ENCODE assay signal across 34 cellular contexts in the genomic region with DNA sequence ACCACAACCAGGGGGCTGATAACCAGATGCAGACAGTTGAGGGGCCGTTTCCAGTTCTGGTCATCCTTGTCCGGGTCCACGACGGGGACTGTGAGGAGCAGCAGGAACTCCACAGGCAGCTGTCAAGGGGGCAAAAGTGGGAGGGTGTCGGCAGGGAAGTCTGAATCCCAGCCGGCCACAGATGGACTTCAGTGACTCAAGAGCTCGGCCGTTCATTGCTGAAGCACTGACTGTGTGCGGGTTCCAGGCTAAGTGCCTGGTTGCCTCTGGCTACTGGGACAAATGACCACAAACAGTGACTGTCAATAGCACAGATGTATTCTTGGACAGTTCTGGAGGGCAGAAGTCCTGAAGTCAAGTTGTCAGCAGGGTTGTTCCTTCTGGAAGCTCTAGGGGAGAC.
"Had no signal": no experiment of that assay in that cellular context is flagged by ENCODE, and none has a peak within 500 bp of the region (broad histone marks: within the 10 kb centered on the region; RNA-seq: fewer than 3 reads in every experiment).

No MANE protein-coding gene starts in this region.

- H3K27ac ChIP-seq: adrenal gland, body of pancreas, breast epithelium, Peyer's patch, SJCRH30, SK-N-MC, WERI-Rb-1 had no signal

- ATAC-seq: activated CD8-positive, alpha-beta memory T cell treated with anti-CD3 and anti-CD28 coated beads, Interleukin-2, amount 10 ng/mL, durations not matched to agents 7 days and 5 days; body of pancreas; PC-3 had no signal

- H3K27me3 Mint-ChIP-seq: activated CD4-positive, alpha-beta memory T cell treated with anti-CD3 and anti-CD28 coated beads, Interleukin-2, amount 10 ng/mL, durations not matched to agents 7 days and 5 days; activated CD8-positive, alpha-beta memory T cell treated with anti-CD3 and anti-CD28 coated beads, Interleukin-2, amount 10 ng/mL, durations not matched to agents 7 days and 5 days; activated naive CD4-positive, alpha-beta T cell treated with anti-CD3 and anti-CD28 coated beads, Interleukin-2, amount 10 ng/mL, durations not matched to agents 7 days and 5 days; activated naive CD8-positive, alpha-beta T cell treated with anti-CD3 and anti-CD28 coated beads, Interleukin-2, amount 10 ng/mL, durations not matched to agents 7 days and 5 days had no signal

- H3K4me1 ChIP-seq: adrenal gland, body of pancreas, breast epithelium, Peyer's patch, SJCRH30 had no signal

- H3K4me1 Mint-ChIP-seq: activated CD8-positive, alpha-beta memory T cell treated with anti-CD3 and anti-CD28 coated beads, Interleukin-2, amount 10 ng/mL, durations not matched to agents 7 days and 5 days; activated naive CD4-positive, alpha-beta T cell treated with anti-CD3 and anti-CD28 coated beads, Interleukin-2, amount 10 ng/mL, durations not matched to agents 7 days and 5 days had no signal

- H3K27me3 ChIP-seq: adrenal gland, body of pancreas, breast epithelium, MG63, Peyer's patch, SJCRH30 had no signal

- H3K4me3 Mint-ChIP-seq: activated CD4-positive, alpha-beta memory T cell treated with anti-CD3 and anti-CD28 coated beads, Interleukin-2, amount 10 ng/mL, durations not matched to agents 7 days and 5 days; activated CD8-positive, alpha-beta memory T cell treated with anti-CD3 and anti-CD28 coated beads, Interleukin-2, amount 10 ng/mL, durations not matched to agents 7 days and 5 days; activated naive CD4-positive, alpha-beta T cell treated with anti-CD3 and anti-CD28 coated beads, Interleukin-2, amount 10 ng/mL, durations not matched to agents 7 days and 5 days; activated naive CD8-positive, alpha-beta T cell treated with anti-CD3 and anti-CD28 coated beads, Interleukin-2, amount 10 ng/mL, durations not matched to agents 7 days and 5 days had no signal

- DNase-seq: activated CD4-positive, alpha-beta memory T cell treated with anti-CD3 and anti-CD28 coated beads, Interleukin-2, amount 10 ng/mL, durations not matched to agents 7 days and 5 days; activated CD4-positive, alpha-beta T cell treated with anti-CD3 and anti-CD28 coated beads for 1 hour; activated CD4-positive, alpha-beta T cell treated with anti-CD3 and anti-CD28 coated beads for 48 hours; activated CD4-positive, CD25-positive, alpha-beta regulatory T cell; activated CD8-positive, alpha-beta memory T cell treated with anti-CD3 and anti-CD28 coated beads for 24 hours; activated CD8-positive, alpha-beta memory T cell treated with anti-CD3 and anti-CD28 coated beads, Interleukin-2, amount 10 ng/mL, durations not matched to agents 7 days and 5 days; activated CD8-positive, alpha-beta memory T cell treated with anti-CD3 and anti-CD28 coated beads, Interleukin-2, amount 50 U/mL, for 48 hours; activated effector memory CD4-positive, alpha-beta T cell treated with Interleukin-2 at 50 U/mL for 16 hours; activated naive CD4-positive, alpha-beta T cell treated with anti-CD3 and anti-CD28 coated beads, Interleukin-2, amount 10 ng/mL, durations not matched to agents 7 days and 5 days; activated naive CD8-positive, alpha-beta T cell treated with anti-CD3 and anti-CD28 coated beads, Interleukin-2, amount 10 ng/mL, durations not matched to agents 7 days and 5 days; activated T-cell treated with anti-CD3 and anti-CD28 coated beads, Interleukin-2, amount 50 U/mL, for 48 hours; adrenal gland; body of pancreas; Kasumi-1; KG1; MG63; NCI-H1048; NCI-H1105 treated with DMSO at 0.1 percent for 48 hours; NCI-H1436; NCI-H1694; NCI-H1930; NCI-H2081 treated with DMSO at 0.1 percent for 48 hours; NCI-H226; NCI-H446 treated with DMSO at 0.1 percent for 48 hours; NCI-H524; NCI-H69; PC-3; Peyer's patch; RPMI8226; SJCRH30; T1000; WERI-Rb-1 had no signal

- H3K9me3 ChIP-seq: adrenal gland, body of pancreas, breast epithelium, MG63, Peyer's patch, SJCRH30 had no signal

- H3K27ac Mint-ChIP-seq: activated CD4-positive, alpha-beta memory T cell treated with anti-CD3 and anti-CD28 coated beads, Interleukin-2, amount 10 ng/mL, durations not matched to agents 7 days and 5 days; activated CD8-positive, alpha-beta memory T cell treated with anti-CD3 and anti-CD28 coated beads, Interleukin-2, amount 10 ng/mL, durations not matched to agents 7 days and 5 days; activated naive CD4-positive, alpha-beta T cell treated with anti-CD3 and anti-CD28 coated beads, Interleukin-2, amount 10 ng/mL, durations not matched to agents 7 days and 5 days; activated naive CD8-positive, alpha-beta T cell treated with anti-CD3 and anti-CD28 coated beads, Interleukin-2, amount 10 ng/mL, durations not matched to agents 7 days and 5 days had no signal

- H3K9me3 Mint-ChIP-seq: activated CD4-positive, alpha-beta memory T cell treated with anti-CD3 and anti-CD28 coated beads, Interleukin-2, amount 10 ng/mL, durations not matched to agents 7 days and 5 days; activated naive CD8-positive, alpha-beta T cell treated with anti-CD3 and anti-CD28 coated beads, Interleukin-2, amount 10 ng/mL, durations not matched to agents 7 days and 5 days had no signal
